In the genomic region with DNA sequence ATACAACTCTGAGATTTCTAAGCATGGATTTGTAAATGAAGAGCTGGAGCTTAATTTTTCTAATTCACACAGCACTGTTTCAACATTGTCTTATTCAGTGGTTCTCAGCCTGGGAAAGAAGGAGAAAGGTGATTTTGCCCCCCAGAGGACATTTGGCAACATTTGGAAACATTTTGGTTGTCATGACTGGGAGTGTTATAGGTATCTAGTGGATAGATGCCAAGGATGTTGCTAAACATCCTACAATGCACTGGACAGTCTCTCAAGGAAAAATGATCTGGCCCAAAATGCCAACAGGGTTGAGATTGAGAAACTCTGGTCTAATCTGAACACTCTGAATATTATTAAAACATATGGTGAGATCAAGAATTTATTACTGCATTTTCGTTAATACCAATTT, we compare ENCODE assay signal across 21 cellular contexts. TPM values are rescaled to one million over a fixed set of nuclear protein-coding genes. Genes with fewer than 3 reads are reported as not detected.
DNase-seq lines count a peak whose midpoint lies in the region; ATAC-seq and TF ChIP-seq lines count a peak whose summit lies in the region.
"Had no signal": no experiment of that assay in that cellular context is flagged by ENCODE, and none has a peak within 500 bp of the region (broad histone marks: within the 10 kb centered on the region; RNA-seq: fewer than 3 reads in every experiment).

No MANE protein-coding gene starts in this region.

- no peaks in the 10 kb centered on the region for H3K36me3 ChIP-seq in PC-3 (ENCODE audit: low read depth, low read length)
- no peaks in the 10 kb centered on the region for H3K36me3 ChIP-seq in endodermal cell (ENCODE audit: control insufficient read depth, insufficient read depth, low read length)
- H3K36me3 ChIP-seq: stomach, uterus had no signal

- H3K36me3 Mint-ChIP-seq in endodermal cell (ENCODE audit: low read depth), result no peaks in the 10 kb centered on the region
- no peaks in the 10 kb centered on the region for H3K36me3 Mint-ChIP-seq in mesothelial cell of epicardium

- no TSS peak for BruUV-seq in PC-3 (replicated peaks; lab: Mats Ljungman, UMichigan)

- H3K27me3 Mint-ChIP-seq in endodermal cell (ENCODE audit: insufficient read depth), result peaks cover 18% of the 10 kb centered on the region
- no peaks in the 10 kb centered on the region for H3K27me3 Mint-ChIP-seq in mesothelial cell of epicardium (ENCODE audit: low read depth)

- H3K9me3 ChIP-seq in PC-3 (ENCODE audit: low read length), result no peaks in the 10 kb centered on the region
- H3K9me3 ChIP-seq in endodermal cell (ENCODE audit: control insufficient read depth, low read length), result no peaks in the 10 kb centered on the region
- H3K9me3 ChIP-seq: stomach, uterus had no signal

- WGBS in endodermal cell (ENCODE audit: insufficient coverage in 1 of 2, insufficient read length in 1 of 2), 2 experiments, result 92 to 100% methylated on average over 1 of the region's 1 CpG

- H3K27ac Mint-ChIP-seq in endodermal cell, result no peak overlapping the region
- H3K27ac Mint-ChIP-seq in mesothelial cell of epicardium, result no peak overlapping the region
- H3K27ac Mint-ChIP-seq: naive thymus-derived CD8-positive, alpha-beta T cell had no signal

- peaks cover 18% of the 10 kb centered on the region for H3K4me1 Mint-ChIP-seq in endodermal cell
- H3K4me1 Mint-ChIP-seq in mesothelial cell of epicardium, result peaks cover 9% of the 10 kb centered on the region

- H2AFZ ChIP-seq in PC-3 (ENCODE audit: low read length), result no peak overlapping the region

- intact Hi-C loops in PC-3 (cut with micrococcal nuclease), result no loop called here

- H3K27me3 ChIP-seq in PC-3 (ENCODE audit: low read length) (no peaks in the 10 kb centered on the region), endodermal cell (ENCODE audit: control insufficient read depth, insufficient read depth, low read length, poor library complexity, severe bottlenecking) (peaks cover 13% of the 10 kb centered on the region)
- H3K27me3 ChIP-seq: SJSA1, uterus had no signal

- H3K4me3 Mint-ChIP-seq in endodermal cell (no peak overlapping the region), mesothelial cell of epicardium (no peak overlapping the region)
- H3K4me3 Mint-ChIP-seq: naive thymus-derived CD8-positive, alpha-beta T cell had no signal

- CTCF ChIA-PET in PC-3 (lab: Charles Lee), result interaction anchor here (0.8 kb wide), 1 partner anchor 93 kb away, joined by 3 read pairs; no protein-coding TSS in a partner anchor

- DNase-seq in ELR (ENCODE audit: low read depth), result peak; percentile 27
- DNase-seq in PC-3, result peak; percentile 60
- DNase-seq in endodermal cell, result no peak
- DNase-seq in renal cortical epithelial cell (ENCODE audit: low read depth), result peak; percentile 51
- no peak for DNase-seq in mesothelial cell of epicardium (ENCODE audit: low spot score in 2 of 2, unreplicated experiment in 2 of 2)
- DNase-seq in NCI-H128 (lab: John Stamatoyannopoulos, UW; ENCODE audit: unreplicated experiment), result no peak
- no peak for DNase-seq in HK-2 (ENCODE audit: unreplicated experiment)
- DNase-seq in NCI-H1930 (lab: John Stamatoyannopoulos, UW), result no peak
- DNase-seq: activated CD4-positive, alpha-beta T cell treated with anti-CD3 and anti-CD28 coated beads for 1 hour; activated effector memory CD4-positive, alpha-beta T cell treated with anti-CD3 and anti-CD28 coated beads, Interleukin-2, amount 50 U/mL, for 16 hours; EL; glutamatergic neuron; naive thymus-derived CD8-positive, alpha-beta T cell; NCI-H2029; NCI-H510A; stimulated activated CD4-positive, alpha-beta T cell treated with anti-CD3 and anti-CD28 coated beads, Interleukin-2, amount 100 ng/mL, for 48 hours; stomach; uterus had no signal

- no peak overlapping the region for H3K27ac ChIP-seq in PC-3 (ENCODE audit: low read length)
- H3K27ac ChIP-seq in endodermal cell (ENCODE audit: low read depth, low read length), result no peak overlapping the region
- H3K27ac ChIP-seq: SJSA1, skin epidermis had no signal

- peaks cover 12% of the 10 kb centered on the region for H3K79me2 ChIP-seq in PC-3 (ENCODE audit: low read length)

- H3K4me3 ChIP-seq in PC-3 (ENCODE audit: low read length) (no peak overlapping the region), endodermal cell (ENCODE audit: low read length) (no peak overlapping the region)
- H3K4me3 ChIP-seq: lung, SJSA1, skin epidermis, stomach, uterus had no signal

- TF ChIP-seq CTCF in PC-3 (conservative IDR thresholded peaks at IDR 0.05; ENCODE audit: low read depth, low read length), result no peak
- TF ChIP-seq CTCF in endodermal cell (conservative IDR thresholded peaks at IDR 0.05), result peak; percentile 42
- TF ChIP-seq CTCF in mesothelial cell of epicardium (IDR thresholded peaks at IDR 0.05; ENCODE audit: unreplicated experiment), result no peak

- POLR2A ChIA-PET in PC-3 (lab: Charles Lee; ENCODE audit: unreplicated experiment), result interaction anchor here (0.6 kb wide), 1 partner anchor 224 kb away, joined by 3 read pairs; no protein-coding TSS in a partner anchor

- ATAC-seq in PC-3, result no peak
- ATAC-seq: naive thymus-derived CD8-positive, alpha-beta T cell had no signal

- no peaks in the 10 kb centered on the region for H4K20me1 ChIP-seq in PC-3 (ENCODE audit: low read length)

- H3K9me3 Mint-ChIP-seq in endodermal cell, result peaks cover 2% of the 10 kb centered on the region
- peaks cover 8% of the 10 kb centered on the region for H3K9me3 Mint-ChIP-seq in mesothelial cell of epicardium

- no peaks in the 10 kb centered on the region for H3F3A ChIP-seq in PC-3 (ENCODE audit: low read length, unreplicated experiment)

- no peaks in the 10 kb centered on the region for H3K9me2 ChIP-seq in PC-3 (replicated peaks; ENCODE audit: low read length)

- peaks cover 19% of the 10 kb centered on the region for H3K4me1 ChIP-seq in PC-3 (ENCODE audit: insufficient read depth, low read length)
- H3K4me1 ChIP-seq in endodermal cell (ENCODE audit: control insufficient read depth, insufficient read depth, low read length), result peaks cover 3% of the 10 kb centered on the region
- H3K4me1 ChIP-seq: uterus had no signal

- peak overlapping the region; percentile 17; the same call in 1 of the 2 replicates for H3K4me2 ChIP-seq in PC-3 (ENCODE audit: low read length)

- H3K9ac ChIP-seq in PC-3 (ENCODE audit: low read length) (no peak overlapping the region), endodermal cell (ENCODE audit: extremely low read depth, low read length, poor library complexity, severe bottlenecking) (no peak overlapping the region)

RNA-seq across cellular contexts. Expression of a gene that starts 3.8 kb away (rescaled TPM):
- total RNA-seq in PC-3 (2014; rRNA removed), result 76.6 and 84.4 TPM in 2 replicates
- 1 to 10 TPM; 5.2 to 7.4 TPM for total RNA-seq in endodermal cell
- 3.4 TPM for polyA plus RNA-seq in endodermal cell (2013, experiment 1 of 2)
- 3.9 TPM for polyA plus RNA-seq in endodermal cell (2013, experiment 2 of 2)
- 148 and 223 TPM in 2 replicates for total RNA-seq in renal cortical epithelial cell
- total RNA-seq in mesothelial cell of epicardium, result 8.5 to 10.8 TPM (median 8.9 TPM) in 3 replicates
- total RNA-seq: naive thymus-derived CD8-positive, alpha-beta T cell had no signal
- polyA plus RNA-seq: naive thymus-derived CD8-positive, alpha-beta T cell had no signal

RNA-seq across cellular contexts. Expression of a gene that starts 29.1 kb away (rescaled TPM):
- 284 and 296 TPM in 2 replicates for total RNA-seq in PC-3 (2014; rRNA removed)
- 1 to 10 TPM; 4.9 to 8.8 TPM for total RNA-seq in endodermal cell
- 7.3 TPM for polyA plus RNA-seq in endodermal cell (2013, experiment 1 of 2)
- polyA plus RNA-seq in endodermal cell (2013, experiment 2 of 2), result 9.3 TPM
- total RNA-seq in renal cortical epithelial cell, result 217 and 552 TPM in 2 replicates
- total RNA-seq in mesothelial cell of epicardium, result 2.6 to 3.4 TPM (median 2.7 TPM) in 3 replicates
- total RNA-seq: naive thymus-derived CD8-positive, alpha-beta T cell had no signal
- polyA plus RNA-seq: naive thymus-derived CD8-positive, alpha-beta T cell had no signal

Comparison
In these comparisons a context has a peak if more than half of its experiments do, and no peak if none do; other contexts are left out.
1. DNase-seq: peak in ELR (single experiment), PC-3 (single experiment) and renal cortical epithelial cell (single experiment); none in endodermal cell (single experiment), mesothelial cell of epicardium (0 of 2), NCI-H128 (single experiment), HK-2 (single experiment) and NCI-H1930 (0 of 2).
2. RNA of a gene that starts 29.1 kb away (total RNA-seq): 217 to 552 TPM in renal cortical epithelial cell and 284 to 296 TPM in PC-3; 4.9 to 8.8 TPM in endodermal cell and 2.6 to 3.4 TPM in mesothelial cell of epicardium; every median in the first group is over 10 times any median in the second.